In the genomic region with DNA sequence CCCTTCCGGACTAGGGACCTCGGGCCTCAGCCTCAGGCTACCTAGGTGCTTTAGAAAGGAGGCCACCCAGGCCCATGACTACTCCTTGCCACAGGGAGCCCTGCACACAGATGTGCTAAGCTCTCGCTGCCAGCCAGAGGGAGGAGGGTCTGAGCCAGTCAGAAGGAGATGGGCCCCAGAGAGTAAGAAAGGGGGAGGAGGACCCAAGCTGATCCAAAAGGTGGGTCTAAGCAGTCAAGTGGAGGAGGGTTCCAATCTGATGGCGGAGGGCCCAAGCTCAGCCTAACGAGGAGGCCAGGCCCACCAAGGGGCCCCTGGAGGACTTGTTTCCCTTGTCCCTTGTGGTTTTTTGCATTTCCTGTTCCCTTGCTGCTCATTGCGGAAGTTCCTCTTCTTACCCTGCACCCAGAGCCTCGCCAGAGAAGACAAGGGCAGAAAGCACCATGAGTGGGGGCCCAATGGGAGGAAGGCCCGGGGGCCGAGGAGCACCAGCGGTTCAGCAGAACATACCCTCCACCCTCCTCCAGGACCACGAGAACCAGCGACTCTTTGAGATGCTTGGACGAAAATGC, we compare ENCODE assay signal across 8 cellular contexts. TPM values are rescaled to one million over a fixed set of nuclear protein-coding genes. Genes with fewer than 3 reads are reported as not detected.
DNase-seq lines count a peak whose midpoint lies in the region; ATAC-seq and TF ChIP-seq lines count a peak whose summit lies in the region.

WAS (plus strand) TSS at position 389 of the 572 bp plus-strand sequence; CDS start at position 444, 55 bp downstream.

- CTCF ChIA-PET in RWPE1 (lab: Yijun Ruan, JAX), result no interaction called here

- in situ Hi-C loops in ACHN (cut with HindIII; ENCODE audit: low pct_ligation_motif_present, low pct_unique_long_range_greater_than_20kb, low sequenced_read_pairs), result no loop called here

- peaks cover 41% of the 10 kb centered on the region for H3K36me3 Mint-ChIP-seq in T-helper 1 cell treated with Interleukin-12 subunit alpha and Interleukin-12 subunit beta and Interleukin-4 antibody, amounts not matched to agents 30 μg/mL and 1 μg/mL, for 36 hours (ENCODE audit: low read depth)
- H3K36me3 Mint-ChIP-seq in stimulated activated effector memory CD8-positive, alpha-beta T cell treated with anti-CD3 and anti-CD28 coated beads, Interleukin-12 subunit alpha, Interleukin-12 subunit beta, amount 100 ng/mL, for 72 hours, result peaks cover 46% of the 10 kb centered on the region

- H3K27ac Mint-ChIP-seq in T-helper 1 cell treated with Interleukin-12 subunit alpha and Interleukin-12 subunit beta and Interleukin-4 antibody, amounts not matched to agents 30 μg/mL and 1 μg/mL, for 36 hours, result peak within 1 kb of the TSS; percentile 93
- H3K27ac Mint-ChIP-seq in stimulated activated effector memory CD8-positive, alpha-beta T cell treated with anti-CD3 and anti-CD28 coated beads, Interleukin-12 subunit alpha, Interleukin-12 subunit beta, amount 100 ng/mL, for 72 hours, result peak within 1 kb of the TSS; percentile 97

- H3K27ac ChIP-seq in RWPE1, result no peak within 1 kb of the TSS

- peaks cover 41% of the 10 kb centered on the region for H3K4me1 Mint-ChIP-seq in T-helper 1 cell treated with Interleukin-12 subunit alpha and Interleukin-12 subunit beta and Interleukin-4 antibody, amounts not matched to agents 30 μg/mL and 1 μg/mL, for 36 hours (ENCODE audit: low read depth)
- peaks cover 38% of the 10 kb centered on the region for H3K4me1 Mint-ChIP-seq in stimulated activated effector memory CD8-positive, alpha-beta T cell treated with anti-CD3 and anti-CD28 coated beads, Interleukin-12 subunit alpha, Interleukin-12 subunit beta, amount 100 ng/mL, for 72 hours

- peak within 1 kb of the TSS; percentile 99 for H3K4me3 Mint-ChIP-seq in T-helper 1 cell treated with Interleukin-12 subunit alpha and Interleukin-12 subunit beta and Interleukin-4 antibody, amounts not matched to agents 30 μg/mL and 1 μg/mL, for 36 hours
- H3K4me3 Mint-ChIP-seq in stimulated activated effector memory CD8-positive, alpha-beta T cell treated with anti-CD3 and anti-CD28 coated beads, Interleukin-12 subunit alpha, Interleukin-12 subunit beta, amount 100 ng/mL, for 72 hours, result peak within 1 kb of the TSS; percentile 93

- H3K27me3 Mint-ChIP-seq in T-helper 1 cell treated with Interleukin-12 subunit alpha and Interleukin-12 subunit beta and Interleukin-4 antibody, amounts not matched to agents 30 μg/mL and 1 μg/mL, for 36 hours (ENCODE audit: low read depth), result no peaks in the 10 kb centered on the region

- no peaks in the 10 kb centered on the region for H3K9me3 Mint-ChIP-seq in T-helper 1 cell treated with Interleukin-12 subunit alpha and Interleukin-12 subunit beta and Interleukin-4 antibody, amounts not matched to agents 30 μg/mL and 1 μg/mL, for 36 hours
- H3K9me3 Mint-ChIP-seq in stimulated activated effector memory CD8-positive, alpha-beta T cell treated with anti-CD3 and anti-CD28 coated beads, Interleukin-12 subunit alpha, Interleukin-12 subunit beta, amount 100 ng/mL, for 72 hours, result no peaks in the 10 kb centered on the region

- no peak for TF ChIP-seq CTCF in RWPE1 (conservative IDR thresholded peaks at IDR 0.05; ENCODE audit: low read depth)

- POLR2A ChIA-PET in RWPE1 (lab: Yijun Ruan, JAX; ENCODE audit: low non-redundant PET), result interaction anchor here (0.6 kb wide), 1 partner anchor 11 kb away, joined by 3 read pairs; no protein-coding TSS in a partner anchor

- ATAC-seq in GM18499 (IDR thresholded peaks at IDR 0.05; ENCODE audit: insufficient read depth, unreplicated experiment) (peak; percentile 73), HG02678 (IDR thresholded peaks at IDR 0.05; ENCODE audit: unreplicated experiment) (peak; percentile 82), esophagus mucosa (peak; percentile 29)
- peak; percentile 89 for ATAC-seq in stimulated activated effector memory CD8-positive, alpha-beta T cell treated with anti-CD3 and anti-CD28 coated beads, Interleukin-12 subunit alpha, Interleukin-12 subunit beta, amount 100 ng/mL, for 72 hours

- peak; percentile 12 to 64 for DNase-seq in stimulated activated effector memory CD8-positive, alpha-beta T cell treated with anti-CD3 and anti-CD28 coated beads, Interleukin-12 subunit alpha, Interleukin-12 subunit beta, amount 100 ng/mL, for 72 hours (ENCODE audit: low spot score in 2 of 2)
- DNase-seq in ACHN, result no peak
- DNase-seq in COR-L47 (lab: John Stamatoyannopoulos, UW), result no peak
- DNase-seq in RWPE1 (ENCODE audit: low spot score), result no peak

RNA-seq across cellular contexts. Expression of gene WAS, which starts in this region (rescaled TPM):
- total RNA-seq in esophagus mucosa, result 1.2 TPM

Comparison
In these comparisons a context has a peak if more than half of its experiments do, and no peak if none do; other contexts are left out.
1. ATAC-seq: peak in every context shown above with its lines; median percentile 89 in stimulated activated effector memory CD8-positive, alpha-beta T cell treated with anti-CD3 and anti-CD28 coated beads, Interleukin-12 subunit alpha, Interleukin-12 subunit beta, amount 100 ng/mL, for 72 hours; 82 in HG02678; 73 in GM18499; 29 in esophagus mucosa.
2. DNase-seq: peak in stimulated activated effector memory CD8-positive, alpha-beta T cell treated with anti-CD3 and anti-CD28 coated beads, Interleukin-12 subunit alpha, Interleukin-12 subunit beta, amount 100 ng/mL, for 72 hours (2 of 2); none in ACHN (single experiment), COR-L47 (single experiment) and RWPE1 (single experiment).